21 cellular contexts compared by ENCODE assay signal in genomic region chr1:4046836-4047461, GRCh38.
DNase-seq lines count a peak whose midpoint lies in the region; ATAC-seq lines count a peak whose summit lies in the region.
"Had no signal": no experiment of that assay in that cellular context is flagged by ENCODE, and none has a peak within 500 bp of the region (broad histone marks: within the 10 kb centered on the region; RNA-seq: fewer than 3 reads in every experiment).

No MANE protein-coding gene starts in this region.

- no peak for DNase-seq in activated naive CD8-positive, alpha-beta T cell treated with anti-CD3 and anti-CD28 coated beads for 36 hours
- DNase-seq in RPMI8226, result peak; percentile 31
- DNase-seq in germinal center (ENCODE audit: low spot score), result peak; percentile 74
- no peak for DNase-seq in stimulated activated naive CD8-positive, alpha-beta T cell treated with anti-CD3 and anti-CD28 coated beads, Interleukin-15, amount 100 ng/mL, for 72 hours
- DNase-seq in NCI-H2196 (lab: John Stamatoyannopoulos, UW; ENCODE audit: unreplicated experiment), result no peak
- no peak for DNase-seq in posterior cingulate gyrus
- DNase-seq: activated CD4-positive, alpha-beta T cell treated with anti-CD3 and anti-CD28 coated beads for 48 hours; activated CD8-positive, alpha-beta memory T cell treated with anti-CD3 and anti-CD28 coated beads, Interleukin-2, amount 10 ng/mL, durations not matched to agents 7 days and 5 days; activated naive CD4-positive, alpha-beta T cell treated with anti-CD3 and anti-CD28 coated beads for 36 hours; activated T-cell treated with anti-CD3 and anti-CD28 coated beads, Interleukin-2, amount 50 U/mL, for 72 hours; colonic mucosa; effector memory CD4-positive, alpha-beta T cell; IMR-90; kidney glomerular epithelial cell; NCI-H1105 treated with DMSO at 0.1 percent for 48 hours; NCI-H2029; NCI-H2227 treated with DMSO at 0.1 percent for 48 hours; SK-N-SH; T-helper 2 cell had no signal

- H3K9me3 Mint-ChIP-seq in activated naive CD8-positive, alpha-beta T cell (ENCODE audit: low read depth), result no peaks in the 10 kb centered on the region
- no peaks in the 10 kb centered on the region for H3K9me3 Mint-ChIP-seq in activated naive CD8-positive, alpha-beta T cell treated with anti-CD3 and anti-CD28 coated beads for 36 hours
- H3K9me3 Mint-ChIP-seq in stimulated activated naive CD8-positive, alpha-beta T cell treated with anti-CD3 and anti-CD28 coated beads, Interleukin-15, amount 100 ng/mL, for 72 hours, result no peaks in the 10 kb centered on the region
- H3K9me3 Mint-ChIP-seq: activated naive CD4-positive, alpha-beta T cell treated with anti-CD3 and anti-CD28 coated beads for 36 hours; activated T-cell treated with anti-CD3 and anti-CD28 coated beads, Interleukin-2, amount 50 U/mL, for 72 hours had no signal

- ATAC-seq in stimulated activated naive CD8-positive, alpha-beta T cell treated with anti-CD3 and anti-CD28 coated beads, Interleukin-15, amount 100 ng/mL, for 72 hours, result peak; percentile 43
- ATAC-seq in GM18870 (IDR thresholded peaks at IDR 0.05; ENCODE audit: unreplicated experiment), result no peak
- ATAC-seq: activated CD8-positive, alpha-beta memory T cell treated with anti-CD3 and anti-CD28 coated beads, Interleukin-2, amount 10 ng/mL, durations not matched to agents 7 days and 5 days had no signal

- intact Hi-C loops in posterior cingulate gyrus (cut with DNase I), result no loop called here

- H3K27me3 Mint-ChIP-seq in activated naive CD8-positive, alpha-beta T cell, result no peaks in the 10 kb centered on the region
- peaks cover 7% of the 10 kb centered on the region for H3K27me3 Mint-ChIP-seq in activated naive CD8-positive, alpha-beta T cell treated with anti-CD3 and anti-CD28 coated beads for 36 hours
- H3K27me3 Mint-ChIP-seq in stimulated activated naive CD8-positive, alpha-beta T cell treated with anti-CD3 and anti-CD28 coated beads, Interleukin-15, amount 100 ng/mL, for 72 hours, result no peaks in the 10 kb centered on the region

- H3K4me1 Mint-ChIP-seq in activated naive CD8-positive, alpha-beta T cell (ENCODE audit: low read depth), result peaks cover 31% of the 10 kb centered on the region
- peaks cover 10% of the 10 kb centered on the region for H3K4me1 Mint-ChIP-seq in activated naive CD8-positive, alpha-beta T cell treated with anti-CD3 and anti-CD28 coated beads for 36 hours
- H3K4me1 Mint-ChIP-seq in stimulated activated naive CD8-positive, alpha-beta T cell treated with anti-CD3 and anti-CD28 coated beads, Interleukin-15, amount 100 ng/mL, for 72 hours, result peaks cover 24% of the 10 kb centered on the region
- H3K4me1 Mint-ChIP-seq: activated CD8-positive, alpha-beta memory T cell treated with anti-CD3 and anti-CD28 coated beads, Interleukin-2, amount 10 ng/mL, durations not matched to agents 7 days and 5 days had no signal

- no peak overlapping the region for H3K27ac Mint-ChIP-seq in activated naive CD8-positive, alpha-beta T cell
- no peak overlapping the region for H3K27ac Mint-ChIP-seq in activated naive CD8-positive, alpha-beta T cell treated with anti-CD3 and anti-CD28 coated beads for 36 hours
- H3K27ac Mint-ChIP-seq in stimulated activated naive CD8-positive, alpha-beta T cell treated with anti-CD3 and anti-CD28 coated beads, Interleukin-15, amount 100 ng/mL, for 72 hours, result peak overlapping the region in 1 of 2 donors; percentile 76
- H3K27ac Mint-ChIP-seq: activated CD8-positive, alpha-beta memory T cell treated with anti-CD3 and anti-CD28 coated beads, Interleukin-2, amount 10 ng/mL, durations not matched to agents 7 days and 5 days; activated naive CD4-positive, alpha-beta T cell treated with anti-CD3 and anti-CD28 coated beads for 36 hours; activated T-cell treated with anti-CD3 and anti-CD28 coated beads, Interleukin-2, amount 50 U/mL, for 72 hours had no signal

- H3K36me3 Mint-ChIP-seq in activated naive CD8-positive, alpha-beta T cell, result no peaks in the 10 kb centered on the region
- H3K36me3 Mint-ChIP-seq in activated naive CD8-positive, alpha-beta T cell treated with anti-CD3 and anti-CD28 coated beads for 36 hours, result no peaks in the 10 kb centered on the region
- H3K36me3 Mint-ChIP-seq: activated CD8-positive, alpha-beta memory T cell treated with anti-CD3 and anti-CD28 coated beads, Interleukin-2, amount 10 ng/mL, durations not matched to agents 7 days and 5 days had no signal

- peak overlapping the region; percentile 20 for H3K4me3 Mint-ChIP-seq in activated naive CD8-positive, alpha-beta T cell
- H3K4me3 Mint-ChIP-seq in activated naive CD8-positive, alpha-beta T cell treated with anti-CD3 and anti-CD28 coated beads for 36 hours, result no peak overlapping the region
- peak overlapping the region in 1 of 2 donors; percentile 57 for H3K4me3 Mint-ChIP-seq in stimulated activated naive CD8-positive, alpha-beta T cell treated with anti-CD3 and anti-CD28 coated beads, Interleukin-15, amount 100 ng/mL, for 72 hours
- H3K4me3 Mint-ChIP-seq: activated CD8-positive, alpha-beta memory T cell treated with anti-CD3 and anti-CD28 coated beads, Interleukin-2, amount 10 ng/mL, durations not matched to agents 7 days and 5 days; activated naive CD4-positive, alpha-beta T cell treated with anti-CD3 and anti-CD28 coated beads for 36 hours; activated T-cell treated with anti-CD3 and anti-CD28 coated beads, Interleukin-2, amount 50 U/mL, for 72 hours had no signal

Comparison
In these comparisons a context has a peak if more than half of its experiments do, and no peak if none do; other contexts are left out.
1. DNase-seq: peak in RPMI8226 (single experiment) and germinal center (single experiment); none in activated naive CD8-positive, alpha-beta T cell treated with anti-CD3 and anti-CD28 coated beads for 36 hours (single experiment), stimulated activated naive CD8-positive, alpha-beta T cell treated with anti-CD3 and anti-CD28 coated beads, Interleukin-15, amount 100 ng/mL, for 72 hours (0 of 2), NCI-H2196 (single experiment) and posterior cingulate gyrus (0 of 10).